ENCODE assay signal across 20 cellular contexts in genomic region chr6:75605635-75606034, GRCh38. TPM values are rescaled to one million over a fixed set of nuclear protein-coding genes. Genes with fewer than 3 reads are reported as not detected.
A peak's percentile ranks its signal among the peaks of the same experiment; 100 is the strongest.
DNase-seq lines count a peak whose midpoint lies in the region; ATAC-seq and TF ChIP-seq lines count a peak whose summit lies in the region.
"Had no signal": no experiment of that assay in that cellular context is flagged by ENCODE, and none has a peak within 500 bp of the region (broad histone marks: within the 10 kb centered on the region; RNA-seq: fewer than 3 reads in every experiment).

No MANE protein-coding gene starts in this region.

- H3K27me3 ChIP-seq in CD8-positive, alpha-beta T cell (ENCODE audit: insufficient read depth, low read length), result no peaks in the 10 kb centered on the region
- no peaks in the 10 kb centered on the region for H3K27me3 ChIP-seq in neural cell (ENCODE audit: insufficient read depth, low read depth, low read length)
- no peaks in the 10 kb centered on the region for H3K27me3 ChIP-seq in A673 (replicated peaks; ENCODE audit: insufficient read depth, low read depth, low read length, poor library complexity)
- H3K27me3 ChIP-seq: SJCRH30 had no signal

- no peak overlapping the region for H2AFZ ChIP-seq in neural cell (ENCODE audit: low read depth, low read length)

- no peaks in the 10 kb centered on the region for H3F3A ChIP-seq in neural cell (ENCODE audit: insufficient read depth, low read length, poor library complexity, severe bottlenecking)

- H3K9me2 ChIP-seq in neural cell (ENCODE audit: insufficient read depth, low read length), result no peaks in the 10 kb centered on the region

- H3K36me3 Mint-ChIP-seq in CD8-positive, alpha-beta T cell, result peaks cover 7% of the 10 kb centered on the region
- peaks cover 49% of the 10 kb centered on the region for H3K36me3 Mint-ChIP-seq in brain

- H3K27me3 Mint-ChIP-seq in CD8-positive, alpha-beta T cell (ENCODE audit: low read depth), result no peaks in the 10 kb centered on the region
- peaks cover 5% of the 10 kb centered on the region for H3K27me3 Mint-ChIP-seq in brain
- H3K27me3 Mint-ChIP-seq: stimulated activated naive CD8-positive, alpha-beta T cell treated with anti-CD3 and anti-CD28 coated beads, Interleukin-15, amount 100 ng/mL, for 72 hours had no signal

- no peak overlapping the region for H3K9ac ChIP-seq in neural cell (ENCODE audit: low read length)

- no peaks in the 10 kb centered on the region for H3K9me3 ChIP-seq in CD8-positive, alpha-beta T cell (ENCODE audit: low read length)
- H3K9me3 ChIP-seq in neural cell (ENCODE audit: low read length), result no peaks in the 10 kb centered on the region
- H3K9me3 ChIP-seq in A673 (ENCODE audit: low read depth, low read length, poor library complexity, severe bottlenecking), result no peaks in the 10 kb centered on the region
- H3K9me3 ChIP-seq: SJCRH30 had no signal

- intact Hi-C loops in CD8-positive, alpha-beta T cell (cut with DNase I, micrococcal nuclease), result no loop called here
- intact Hi-C loops in A673 (cut with micrococcal nuclease; ENCODE audit: unreplicated experiment), result no loop called here

- no peak for TF ChIP-seq CTCF in CD8-positive, alpha-beta T cell (IDR thresholded peaks at IDR 0.05)
- TF ChIP-seq CTCF in brain (conservative IDR thresholded peaks at IDR 0.05), result no peak
- no peak for TF ChIP-seq CTCF in neural cell (IDR thresholded peaks at IDR 0.05; ENCODE audit: poor library complexity, severe bottlenecking)
- no peak for TF ChIP-seq CTCF in A673 (conservative IDR thresholded peaks at IDR 0.05; ENCODE audit: low read depth, low read length)

- H3K4me1 Mint-ChIP-seq in CD8-positive, alpha-beta T cell (ENCODE audit: low read depth), result peaks cover 84% of the 10 kb centered on the region
- H3K4me1 Mint-ChIP-seq in brain, result peaks cover 81% of the 10 kb centered on the region

- BruUV-seq in A673 (replicated peaks; lab: Mats Ljungman, UMichigan), result no TSS peak

- DNase-seq in CD8-positive, alpha-beta T cell, result no peak
- DNase-seq in HEK293T (ENCODE audit: extremely low spot score) (no peak), HuH-7 (ENCODE audit: low spot score) (no peak), A673 (ENCODE audit: low spot score) (no peak)
- no peak for DNase-seq in activated CD4-positive, CD25-positive, alpha-beta regulatory T cell treated with anti-CD3 and anti-CD28 coated beads, Interleukin-2, amount 50 U/mL, for 72 hours
- DNase-seq: activated CD4-positive, alpha-beta T cell treated with anti-CD3 and anti-CD28 coated beads, Interleukin-2, amount 50 U/mL, for 1 hour; activated CD8-positive, alpha-beta memory T cell treated with anti-CD3 and anti-CD28 coated beads, Interleukin-2, amount 50 U/mL, for 4 hours; activated naive CD4-positive, alpha-beta T cell treated with anti-CD3 and anti-CD28 coated beads, Interleukin-2, amount 50 U/mL, for 16 hours; Calu3; HFFc6; left cardiac atrium; NCI-H1436 treated with DMSO at 0.1 percent for 48 hours; PC-3; SJCRH30; stimulated activated CD4-positive, alpha-beta T cell treated with anti-CD3 and anti-CD28 coated beads, Interleukin-4, amount 100 ng/mL, for 1 hour; stimulated activated naive CD8-positive, alpha-beta T cell treated with anti-CD3 and anti-CD28 coated beads, Interleukin-15, amount 100 ng/mL, for 72 hours had no signal

- H3K4me2 ChIP-seq in neural cell (ENCODE audit: low read length), result no peak overlapping the region

- TF ChIP-seq RAD21 in neural cell (conservative IDR thresholded peaks at IDR 0.05), result no peak

- peaks cover 61% of the 10 kb centered on the region for H3K4me1 ChIP-seq in CD8-positive, alpha-beta T cell (ENCODE audit: insufficient read depth, low read length)
- H3K4me1 ChIP-seq in A673 (ENCODE audit: insufficient read depth, low read length, poor library complexity, severe bottlenecking), result peaks cover 27% of the 10 kb centered on the region

- POLR2A ChIA-PET in CD8-positive, alpha-beta T cell (lab: Charles Lee), result no interaction called here
- POLR2A ChIA-PET in HEK293T (lab: Yijun Ruan, JAX) (no interaction called here), A673 (lab: Charles Lee; ENCODE audit: low non-redundant PET) (no interaction called here)

- H3K4me3 ChIP-seq in CD8-positive, alpha-beta T cell (ENCODE audit: low read depth, low read length), result no peak overlapping the region
- H3K4me3 ChIP-seq in neural cell (ENCODE audit: low read length), result peak overlapping the region; percentile 8
- H3K4me3 ChIP-seq in A673 (ENCODE audit: low read depth, low read length, poor library complexity, severe bottlenecking), result no peak overlapping the region
- H3K4me3 ChIP-seq: coronary artery, SJCRH30 had no signal

- H3K79me2 ChIP-seq in neural cell (replicated peaks; ENCODE audit: insufficient read depth, low read length), result peaks cover 93% of the 10 kb centered on the region

- no peaks in the 10 kb centered on the region for H4K20me1 ChIP-seq in neural cell (ENCODE audit: insufficient read depth)

- no peaks in the 10 kb centered on the region for H3K36me3 ChIP-seq in CD8-positive, alpha-beta T cell (ENCODE audit: insufficient read depth, low read length)
- no peaks in the 10 kb centered on the region for H3K36me3 ChIP-seq in neural cell (ENCODE audit: insufficient read depth, low read length)
- no peaks in the 10 kb centered on the region for H3K36me3 ChIP-seq in A673 (ENCODE audit: insufficient read depth, low read length, poor library complexity, severe bottlenecking)

- H3K27ac ChIP-seq in CD8-positive, alpha-beta T cell (ENCODE audit: low read depth, low read length), result no peak overlapping the region
- H3K27ac ChIP-seq in neural cell (ENCODE audit: low read length), result no peak overlapping the region
- H3K27ac ChIP-seq in A673 (ENCODE audit: low read depth, low read length, poor library complexity, severe bottlenecking), result no peak overlapping the region
- H3K27ac ChIP-seq: coronary artery, SJCRH30 had no signal

- no peak for ATAC-seq in CD8-positive, alpha-beta T cell
- no peak for ATAC-seq in GM21526 (IDR thresholded peaks at IDR 0.05; ENCODE audit: low FRiP score, unreplicated experiment)
- ATAC-seq: left cardiac atrium; PC-3; stimulated activated naive CD8-positive, alpha-beta T cell treated with anti-CD3 and anti-CD28 coated beads, Interleukin-15, amount 100 ng/mL, for 72 hours had no signal

- CTCF ChIA-PET in CD8-positive, alpha-beta T cell (lab: Charles Lee), result no interaction called here
- CTCF ChIA-PET in HEK293T (lab: Yijun Ruan, JAX), result no interaction called here
- CTCF ChIA-PET in A673 (lab: Charles Lee), result no interaction called here

- peak overlapping the region; percentile 21 for H3K27ac Mint-ChIP-seq in CD8-positive, alpha-beta T cell
- peak overlapping the region in 3 of 5 experiments; percentile 4 to 25 (median 9) for H3K27ac Mint-ChIP-seq in brain
- H3K27ac Mint-ChIP-seq: HFFc6; stimulated activated naive CD8-positive, alpha-beta T cell treated with anti-CD3 and anti-CD28 coated beads, Interleukin-15, amount 100 ng/mL, for 72 hours had no signal

- H3K9me3 Mint-ChIP-seq in CD8-positive, alpha-beta T cell, result no peaks in the 10 kb centered on the region
- peaks cover 0 to 5% (median 2%) of the 10 kb centered on the region in 5 experiments for H3K9me3 Mint-ChIP-seq in brain
- H3K9me3 Mint-ChIP-seq: HFFc6; stimulated activated naive CD8-positive, alpha-beta T cell treated with anti-CD3 and anti-CD28 coated beads, Interleukin-15, amount 100 ng/mL, for 72 hours had no signal

- TF ChIP-seq EP300 in neural cell (conservative IDR thresholded peaks at IDR 0.05; ENCODE audit: poor library complexity, severe bottlenecking), result no peak

- peak overlapping the region; percentile 46 for H3K4me3 Mint-ChIP-seq in CD8-positive, alpha-beta T cell
- H3K4me3 Mint-ChIP-seq in brain, result peak overlapping the region in 4 of 5 experiments; percentile 66 to 98 (median 77)

TF ChIP-seq in HEK293T, 16 proteins besides CTCF, POLR2A, EP300 and RAD21 (continues in another document):
- TF ChIP-seq NFRKB (IDR thresholded peaks at IDR 0.05), result no peak
- no peak for TF ChIP-seq TARDBP (IDR thresholded peaks at IDR 0.05)
- no peak for TF ChIP-seq ELF4 (IDR thresholded peaks at IDR 0.05)
- no peak for TF ChIP-seq LEF1 (IDR thresholded peaks at IDR 0.05; ENCODE audit: borderline replicate concordance)
- no peak for TF ChIP-seq CTBP1 (IDR thresholded peaks at IDR 0.05; ENCODE audit: borderline replicate concordance)
- peak; percentile 35 for TF ChIP-seq PKNOX1 (IDR thresholded peaks at IDR 0.05)
- no peak for TF ChIP-seq SP1 (IDR thresholded peaks at IDR 0.05)
- TF ChIP-seq SUZ12 (IDR thresholded peaks at IDR 0.05), result no peak
- no peak for TF ChIP-seq FOXA1 (IDR thresholded peaks at IDR 0.05)

TF ChIP-seq in neural cell, 6 proteins besides CTCF, POLR2A, EP300 and RAD21 (continues in another document):
- TF ChIP-seq EZH2 (IDR thresholded peaks at IDR 0.05; ENCODE audit: borderline replicate concordance, insufficient read depth, low read length, poor library complexity, severe bottlenecking) (no peak), REST (IDR thresholded peaks at IDR 0.05; ENCODE audit: borderline replicate concordance) (no peak), POLR2AphosphoS5 (IDR thresholded peaks at IDR 0.05) (no peak), SMC3 (conservative IDR thresholded peaks at IDR 0.05; ENCODE audit: poor library complexity) (no peak), TAF1 (IDR thresholded peaks at IDR 0.05; ENCODE audit: low read depth) (no peak)

RNA-seq across cellular contexts. Expression of gene SENP6, which starts 4.0 kb away (rescaled TPM):
- total RNA-seq in CD8-positive, alpha-beta T cell, result 10 to 100 TPM; 83.6 to 94.8 TPM
- polyA plus RNA-seq in brain (ENCODE audit: insufficient read depth, low read depth, low replicate concordance) (19.6 TPM), neural cell (113 and 115 TPM in 2 replicates)
- 242 and 247 TPM in 2 replicates for polyA minus RNA-seq in neural cell
- total RNA-seq in A673 (2021), result 92.7 and 103 TPM in 2 replicates
